In the genomic region with DNA sequence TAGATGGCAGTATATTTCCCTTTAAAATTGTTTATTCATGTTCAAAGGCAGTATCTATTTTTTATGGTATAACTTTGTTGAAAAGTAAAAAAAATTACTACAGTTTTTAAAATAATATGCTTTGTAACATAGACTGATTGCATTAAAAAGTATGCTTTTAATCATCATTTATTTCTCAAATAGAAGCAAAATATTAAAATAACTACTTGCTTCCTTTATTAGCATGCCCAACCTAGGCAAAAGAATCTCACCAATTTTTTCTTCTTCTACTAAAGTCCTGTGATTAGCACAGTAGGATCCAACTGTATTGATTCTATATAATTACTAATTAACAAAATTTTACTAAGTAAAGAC, we compare ENCODE assay signal across 8 cellular contexts.
DNase-seq lines count a peak whose midpoint lies in the region; ATAC-seq and TF ChIP-seq lines count a peak whose summit lies in the region.

No MANE protein-coding gene starts in this region.

- H3K27me3 ChIP-seq in SJCRH30: no peaks in the 10 kb centered on the region

- H3K9me3 ChIP-seq in SJCRH30 (replicated peaks): no peaks in the 10 kb centered on the region

- no peak for TF ChIP-seq CTCF in fibroblast of pulmonary artery (IDR thresholded peaks at IDR 0.05; ENCODE audit: low read length, missing control alignments)

- H3K36me3 ChIP-seq in SJCRH30: no peaks in the 10 kb centered on the region

- H3K4me1 ChIP-seq in SJCRH30: no peaks in the 10 kb centered on the region

- peak overlapping the region; percentile 74 for H3K27ac ChIP-seq in SJCRH30

- DNase-seq in SJCRH30 (no peak), fibroblast of pulmonary artery (ENCODE audit: low read depth) (no peak), skeletal muscle cell (ENCODE audit: low read depth) (no peak), GM19240 (ENCODE audit: insufficient read length, low spot score) (no peak), DMS114 treated with DMSO at 0.1 percent for 48 hours (lab: John Stamatoyannopoulos, UW; ENCODE audit: unreplicated experiment) (no peak), RPMI8226 (no peak)

- ATAC-seq in GM21737 (IDR thresholded peaks at IDR 0.05; ENCODE audit: unreplicated experiment) (peak; percentile 12), HG02759 (IDR thresholded peaks at IDR 0.05; ENCODE audit: unreplicated experiment) (no peak)

- peak overlapping the region; percentile 64 for H3K4me3 ChIP-seq in SJCRH30
- H3K4me3 ChIP-seq in fibroblast of pulmonary artery (replicated peaks; ENCODE audit: low read depth, low read length): peak overlapping the region; percentile 62
- peak overlapping the region; percentile 58 for H3K4me3 ChIP-seq in skeletal muscle cell (ENCODE audit: low read depth, low read length)
